In the genomic region with DNA sequence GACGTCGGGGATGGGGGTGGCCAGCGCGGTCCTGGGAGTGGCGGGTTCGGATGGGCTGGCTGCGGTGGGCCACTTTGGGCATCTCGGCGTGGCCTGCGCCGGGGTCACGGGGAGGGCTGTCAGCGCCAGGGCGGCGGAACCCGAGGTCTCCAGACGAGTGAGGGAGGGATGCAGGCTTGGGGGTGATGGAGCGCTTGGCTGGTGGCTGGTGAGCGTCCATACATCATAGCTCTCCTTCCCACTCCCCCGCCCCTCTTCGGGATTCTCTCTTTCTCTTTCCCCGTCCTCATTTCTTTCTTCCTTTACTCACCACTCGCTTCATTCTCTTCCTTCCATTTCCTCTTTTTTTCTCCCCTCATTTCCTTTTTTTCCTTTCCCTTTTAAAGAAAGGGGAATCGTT, we compare ENCODE assay signal across 8 cellular contexts.
DNase-seq lines count a peak whose midpoint lies in the region; ATAC-seq, FAIRE-seq and TF ChIP-seq lines count a peak whose summit lies in the region.

No MANE protein-coding gene starts in this region.

- peaks cover 0 to 6% (median 0%) of the 10 kb centered on the region in 9 donors for H3K9me3 Mint-ChIP-seq in naive thymus-derived CD8-positive, alpha-beta T cell

- no peak for ATAC-seq in naive thymus-derived CD8-positive, alpha-beta T cell
- no peak for ATAC-seq in HG03439 (IDR thresholded peaks at IDR 0.05; ENCODE audit: unreplicated experiment)

- H3K4me3 ChIP-seq in AG09309 (ENCODE audit: control insufficient read depth, low read depth, low read length) (peak overlapping the region; percentile 54), HFF-Myc (replicated peaks; ENCODE audit: low read depth, low read length) (peak overlapping the region; percentile 56), duodenal mucosa (ENCODE audit: low read depth in 1 of 2, low read length in 2 of 2) (peak overlapping the region; percentile 53 to 68)

- no peaks in the 10 kb centered on the region for H3K36me3 ChIP-seq in duodenal mucosa (ENCODE audit: control insufficient read depth in 1 of 2, insufficient read depth in 2 of 2, low read length in 2 of 2)

- POLR2A ChIA-PET in naive thymus-derived CD8-positive, alpha-beta T cell (lab: Charles Lee), result no interaction called here

- H3K9me3 ChIP-seq in duodenal mucosa (ENCODE audit: control insufficient read depth in 1 of 2, low read length in 2 of 2), result no peaks in the 10 kb centered on the region

- peaks cover 7 to 16% (median 13%) of the 10 kb centered on the region in 4 donors for H3K4me1 Mint-ChIP-seq in naive thymus-derived CD8-positive, alpha-beta T cell

- DNase-seq in AG09309 (ENCODE audit: low read depth) (no peak), HFF-Myc (ENCODE audit: extremely low read depth, low read depth) (no peak), H54 (ENCODE audit: insufficient read length, low spot score) (no peak), Ammon's horn (ENCODE audit: low spot score) (no peak), SW480 (ENCODE audit: low spot score) (no peak)
- no peak for DNase-seq in naive thymus-derived CD8-positive, alpha-beta T cell

- H3K9ac ChIP-seq in duodenal mucosa (ENCODE audit: low read depth in 1 of 2, low read length in 2 of 2), result peak overlapping the region in 1 of 2 donors; percentile 20

- H3K27ac ChIP-seq in duodenal mucosa (ENCODE audit: low read depth, low read length), result no peak overlapping the region

- H3K27ac Mint-ChIP-seq in naive thymus-derived CD8-positive, alpha-beta T cell, result peak overlapping the region in 1 of 10 donors; percentile 57

- TF ChIP-seq POLR2A in H54 (IDR thresholded peaks at IDR 0.05; ENCODE audit: low read depth, low read length), result no peak

- H3K27me3 ChIP-seq in duodenal mucosa (ENCODE audit: control insufficient read depth in 1 of 2, insufficient read depth in 2 of 2, low read length in 2 of 2), result peaks cover 16 to 20% of the 10 kb centered on the region in 2 donors

- TF ChIP-seq CTCF in AG09309 (IDR thresholded peaks at IDR 0.05; ENCODE audit: control insufficient read depth, insufficient read depth, low read depth, low read length, missing control alignments) (no peak), HFF-Myc (IDR thresholded peaks at IDR 0.05; ENCODE audit: low read depth, low read length, missing control alignments) (no peak)

- H3K4me1 ChIP-seq in duodenal mucosa (ENCODE audit: control insufficient read depth in 1 of 2, insufficient read depth in 2 of 2, low read length in 2 of 2), result peaks cover 0 to 6% of the 10 kb centered on the region in 2 donors

- H3K27me3 Mint-ChIP-seq in naive thymus-derived CD8-positive, alpha-beta T cell, result peaks cover 34 to 80% (median 49%) of the 10 kb centered on the region in 5 donors

- H3K4me3 Mint-ChIP-seq in naive thymus-derived CD8-positive, alpha-beta T cell, result peak overlapping the region in 8 of 10 donors; percentile 2 to 65 (median 42)

- H3K36me3 Mint-ChIP-seq in naive thymus-derived CD8-positive, alpha-beta T cell, result peaks cover 0 to 7% (median 3%) of the 10 kb centered on the region in 3 donors

- no peak for FAIRE-seq in H54 (lab: Jason Lieb, UNC)
